In the genomic region with DNA sequence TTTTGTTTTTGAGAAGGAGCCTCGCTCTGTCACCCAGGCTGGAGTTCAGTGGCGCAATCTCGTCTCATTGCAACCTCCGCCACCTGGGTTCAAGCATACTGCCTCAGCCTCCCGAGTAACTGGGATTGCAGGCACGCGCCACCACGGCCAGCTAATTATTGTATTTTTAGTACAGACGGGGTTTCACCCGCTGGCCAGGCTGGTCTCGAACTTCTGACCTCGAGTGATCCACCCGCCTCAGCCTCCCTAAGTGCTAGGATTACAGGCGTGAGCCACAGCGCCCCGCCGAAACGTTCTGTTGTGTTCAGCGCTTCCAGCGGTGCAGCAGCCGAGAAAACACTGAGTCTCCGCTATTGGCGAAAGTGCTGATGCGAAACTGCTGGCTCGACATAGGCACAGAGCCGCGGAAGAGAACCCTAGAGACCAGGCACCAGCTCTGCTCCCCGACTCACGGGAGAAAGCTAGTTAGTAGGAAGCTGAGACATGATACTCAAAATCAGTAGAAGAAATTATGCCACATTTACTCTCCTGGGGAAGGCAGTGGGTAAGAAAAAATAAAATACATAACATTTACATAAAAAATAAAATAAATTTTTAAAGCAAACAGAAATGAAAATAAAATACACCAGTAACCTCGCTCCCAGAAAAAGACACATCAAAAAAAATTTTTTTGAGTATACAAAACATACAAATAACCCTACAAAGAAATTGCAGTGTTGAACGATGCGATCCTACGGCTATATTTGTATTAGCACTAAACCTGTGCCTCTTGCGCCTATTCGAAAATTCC, we compare ENCODE assay signal across 1 cellular context.
TF ChIP-seq lines count a peak whose summit lies in the region.

No MANE protein-coding gene starts in this region.

TF ChIP-seq in HepG2, 621 proteins besides CTCF, POLR2A, EP300 and RAD21 (continued from another document and continues in another):
- TF ChIP-seq, protein P1, sequence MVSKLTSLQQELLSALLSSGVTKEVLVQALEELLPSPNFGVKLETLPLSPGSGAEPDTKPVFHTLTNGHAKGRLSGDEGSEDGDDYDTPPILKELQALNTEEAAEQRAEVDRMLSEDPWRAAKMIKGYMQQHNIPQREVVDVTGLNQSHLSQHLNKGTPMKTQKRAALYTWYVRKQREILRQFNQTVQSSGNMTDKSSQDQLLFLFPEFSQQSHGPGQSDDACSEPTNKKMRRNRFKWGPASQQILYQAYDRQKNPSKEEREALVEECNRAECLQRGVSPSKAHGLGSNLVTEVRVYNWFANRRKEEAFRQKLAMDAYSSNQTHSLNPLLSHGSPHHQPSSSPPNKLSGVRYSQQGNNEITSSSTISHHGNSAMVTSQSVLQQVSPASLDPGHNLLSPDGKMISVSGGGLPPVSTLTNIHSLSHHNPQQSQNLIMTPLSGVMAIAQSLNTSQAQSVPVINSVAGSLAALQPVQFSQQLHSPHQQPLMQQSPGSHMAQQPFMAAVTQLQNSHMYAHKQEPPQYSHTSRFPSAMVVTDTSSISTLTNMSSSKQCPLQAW (CRISPR knock-in tag; IDR thresholded peaks at IDR 0.05), result peak; percentile 84
- TF ChIP-seq, protein P2, sequence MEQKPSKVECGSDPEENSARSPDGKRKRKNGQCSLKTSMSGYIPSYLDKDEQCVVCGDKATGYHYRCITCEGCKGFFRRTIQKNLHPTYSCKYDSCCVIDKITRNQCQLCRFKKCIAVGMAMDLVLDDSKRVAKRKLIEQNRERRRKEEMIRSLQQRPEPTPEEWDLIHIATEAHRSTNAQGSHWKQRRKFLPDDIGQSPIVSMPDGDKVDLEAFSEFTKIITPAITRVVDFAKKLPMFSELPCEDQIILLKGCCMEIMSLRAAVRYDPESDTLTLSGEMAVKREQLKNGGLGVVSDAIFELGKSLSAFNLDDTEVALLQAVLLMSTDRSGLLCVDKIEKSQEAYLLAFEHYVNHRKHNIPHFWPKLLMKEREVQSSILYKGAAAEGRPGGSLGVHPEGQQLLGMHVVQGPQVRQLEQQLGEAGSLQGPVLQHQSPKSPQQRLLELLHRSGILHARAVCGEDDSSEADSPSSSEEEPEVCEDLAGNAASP (CRISPR knock-in tag; IDR thresholded peaks at IDR 0.05; ENCODE audit: borderline replicate concordance), result peak; percentile 51; the same call in 1 of the 2 replicates
- no peak for TF ChIP-seq EEA1 (CRISPR knock-in tag; IDR thresholded peaks at IDR 0.05; ENCODE audit: borderline replicate concordance)
- TF ChIP-seq ZBTB43 (CRISPR knock-in tag; conservative IDR thresholded peaks at IDR 0.05), result 0 out of 2 replicates have a peak, but pooled peaks have one; percentile 68
- no peak for TF ChIP-seq ZNF225 (CRISPR knock-in tag; IDR thresholded peaks at IDR 0.05)
- TF ChIP-seq NR2F6 (IDR thresholded peaks at IDR 0.05), result no peak
- peak; percentile 41; the same call in 1 of the 2 replicates for TF ChIP-seq NR2F6 (CRISPR knock-in tag; IDR thresholded peaks at IDR 0.05)
- 0 out of 2 replicates have a peak, but pooled peaks have one; percentile 23 for TF ChIP-seq TIGD3 (CRISPR knock-in tag; IDR thresholded peaks at IDR 0.05; ENCODE audit: borderline replicate concordance)
- peak; percentile 49; the same call in 1 of the 2 replicates for TF ChIP-seq ESRRA (CRISPR knock-in tag; IDR thresholded peaks at IDR 0.05; ENCODE audit: low read depth)
- TF ChIP-seq FOSL2 (CRISPR knock-in tag; IDR thresholded peaks at IDR 0.05), result peak; percentile 63
- 0 out of 2 replicates have a peak, but pooled peaks have one; percentile 25 for TF ChIP-seq ZNF224 (CRISPR knock-in tag; IDR thresholded peaks at IDR 0.05)
- TF ChIP-seq SALL1 (CRISPR knock-in tag; IDR thresholded peaks at IDR 0.05), result peak; percentile 90
- TF ChIP-seq CEBPG (CRISPR knock-in tag; IDR thresholded peaks at IDR 0.05), result peak; percentile 54
- TF ChIP-seq ZNF841 (CRISPR knock-in tag; IDR thresholded peaks at IDR 0.05; ENCODE audit: borderline replicate concordance), result no peak
- TF ChIP-seq, protein P3, sequence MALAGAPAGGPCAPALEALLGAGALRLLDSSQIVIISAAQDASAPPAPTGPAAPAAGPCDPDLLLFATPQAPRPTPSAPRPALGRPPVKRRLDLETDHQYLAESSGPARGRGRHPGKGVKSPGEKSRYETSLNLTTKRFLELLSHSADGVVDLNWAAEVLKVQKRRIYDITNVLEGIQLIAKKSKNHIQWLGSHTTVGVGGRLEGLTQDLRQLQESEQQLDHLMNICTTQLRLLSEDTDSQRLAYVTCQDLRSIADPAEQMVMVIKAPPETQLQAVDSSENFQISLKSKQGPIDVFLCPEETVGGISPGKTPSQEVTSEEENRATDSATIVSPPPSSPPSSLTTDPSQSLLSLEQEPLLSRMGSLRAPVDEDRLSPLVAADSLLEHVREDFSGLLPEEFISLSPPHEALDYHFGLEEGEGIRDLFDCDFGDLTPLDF (CRISPR knock-in tag; IDR thresholded peaks at IDR 0.05), result peak; percentile 51; the same call in 1 of the 2 replicates
- peak; percentile 40; the same call in 1 of the 2 replicates for TF ChIP-seq ZNF749 (CRISPR knock-in tag; IDR thresholded peaks at IDR 0.05; ENCODE audit: borderline replicate concordance)
- TF ChIP-seq, protein P4, sequence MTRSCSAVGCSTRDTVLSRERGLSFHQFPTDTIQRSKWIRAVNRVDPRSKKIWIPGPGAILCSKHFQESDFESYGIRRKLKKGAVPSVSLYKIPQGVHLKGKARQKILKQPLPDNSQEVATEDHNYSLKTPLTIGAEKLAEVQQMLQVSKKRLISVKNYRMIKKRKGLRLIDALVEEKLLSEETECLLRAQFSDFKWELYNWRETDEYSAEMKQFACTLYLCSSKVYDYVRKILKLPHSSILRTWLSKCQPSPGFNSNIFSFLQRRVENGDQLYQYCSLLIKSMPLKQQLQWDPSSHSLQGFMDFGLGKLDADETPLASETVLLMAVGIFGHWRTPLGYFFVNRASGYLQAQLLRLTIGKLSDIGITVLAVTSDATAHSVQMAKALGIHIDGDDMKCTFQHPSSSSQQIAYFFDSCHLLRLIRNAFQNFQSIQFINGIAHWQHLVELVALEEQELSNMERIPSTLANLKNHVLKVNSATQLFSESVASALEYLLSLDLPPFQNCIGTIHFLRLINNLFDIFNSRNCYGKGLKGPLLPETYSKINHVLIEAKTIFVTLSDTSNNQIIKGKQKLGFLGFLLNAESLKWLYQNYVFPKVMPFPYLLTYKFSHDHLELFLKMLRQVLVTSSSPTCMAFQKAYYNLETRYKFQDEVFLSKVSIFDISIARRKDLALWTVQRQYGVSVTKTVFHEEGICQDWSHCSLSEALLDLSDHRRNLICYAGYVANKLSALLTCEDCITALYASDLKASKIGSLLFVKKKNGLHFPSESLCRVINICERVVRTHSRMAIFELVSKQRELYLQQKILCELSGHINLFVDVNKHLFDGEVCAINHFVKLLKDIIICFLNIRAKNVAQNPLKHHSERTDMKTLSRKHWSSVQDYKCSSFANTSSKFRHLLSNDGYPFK (CRISPR knock-in tag; IDR thresholded peaks at IDR 0.05; ENCODE audit: borderline replicate concordance), result peak; percentile 45; the same call in 1 of the 2 replicates
- TF ChIP-seq PPARG (CRISPR knock-in tag; conservative IDR thresholded peaks at IDR 0.05), result peak; percentile 32; the same call in 1 of the 2 replicates
- peak; percentile 65; the same call in 1 of the 2 replicates for TF ChIP-seq MYC (CRISPR knock-in tag; IDR thresholded peaks at IDR 0.05; ENCODE audit: borderline replicate concordance)
- no peak for TF ChIP-seq SETDB1 (CRISPR knock-in tag; IDR thresholded peaks at IDR 0.05; ENCODE audit: borderline replicate concordance)
- peak; percentile 37; the same call in 1 of the 2 replicates for TF ChIP-seq CREM (IDR thresholded peaks at IDR 0.05)
- TF ChIP-seq CREM (CRISPR knock-in tag; IDR thresholded peaks at IDR 0.05), result no peak
- TF ChIP-seq NBN (conservative IDR thresholded peaks at IDR 0.05), result no peak
- TF ChIP-seq ZNF766 (CRISPR knock-in tag; IDR thresholded peaks at IDR 0.05; ENCODE audit: borderline replicate concordance), result no peak
- TF ChIP-seq, protein P5, sequence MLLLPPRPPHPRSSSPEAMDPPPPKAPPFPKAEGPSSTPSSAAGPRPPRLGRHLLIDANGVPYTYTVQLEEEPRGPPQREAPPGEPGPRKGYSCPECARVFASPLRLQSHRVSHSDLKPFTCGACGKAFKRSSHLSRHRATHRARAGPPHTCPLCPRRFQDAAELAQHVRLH (CRISPR knock-in tag; IDR thresholded peaks at IDR 0.05; ENCODE audit: borderline replicate concordance, low read depth), result 0 out of 2 replicates have a peak, but pooled peaks have one; percentile 80
- peak; percentile 66; the same call in 1 of the 2 replicates for TF ChIP-seq HIVEP1 (CRISPR knock-in tag; IDR thresholded peaks at IDR 0.05)
- TF ChIP-seq SOX5 (CRISPR knock-in tag; IDR thresholded peaks at IDR 0.05; ENCODE audit: borderline replicate concordance), result peak; percentile 44; the same call in 1 of the 2 replicates
- 0 out of 2 replicates have a peak, but pooled peaks have one; percentile 21 for TF ChIP-seq ZNF644 (CRISPR knock-in tag; IDR thresholded peaks at IDR 0.05; ENCODE audit: low read depth)
- TF ChIP-seq NR2C2 (CRISPR knock-in tag; IDR thresholded peaks at IDR 0.05; ENCODE audit: borderline replicate concordance), result peak; percentile 69
- peak; percentile 83 for TF ChIP-seq PHF21A (CRISPR knock-in tag; IDR thresholded peaks at IDR 0.05)
- TF ChIP-seq, protein P6, sequence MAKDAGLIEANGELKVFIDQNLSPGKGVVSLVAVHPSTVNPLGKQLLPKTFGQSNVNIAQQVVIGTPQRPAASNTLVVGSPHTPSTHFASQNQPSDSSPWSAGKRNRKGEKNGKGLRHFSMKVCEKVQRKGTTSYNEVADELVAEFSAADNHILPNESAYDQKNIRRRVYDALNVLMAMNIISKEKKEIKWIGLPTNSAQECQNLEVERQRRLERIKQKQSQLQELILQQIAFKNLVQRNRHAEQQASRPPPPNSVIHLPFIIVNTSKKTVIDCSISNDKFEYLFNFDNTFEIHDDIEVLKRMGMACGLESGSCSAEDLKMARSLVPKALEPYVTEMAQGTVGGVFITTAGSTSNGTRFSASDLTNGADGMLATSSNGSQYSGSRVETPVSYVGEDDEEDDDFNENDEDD (CRISPR knock-in tag; IDR thresholded peaks at IDR 0.05; ENCODE audit: borderline replicate concordance), result peak; percentile 45; the same call in 1 of the 2 replicates
- no peak for TF ChIP-seq DDIT3 (CRISPR knock-in tag; IDR thresholded peaks at IDR 0.05)
- peak; percentile 55 for TF ChIP-seq ZNF430 (CRISPR knock-in tag; IDR thresholded peaks at IDR 0.05)
- peak; percentile 37; the same call in 1 of the 2 replicates for TF ChIP-seq NCOR1 (IDR thresholded peaks at IDR 0.05; ENCODE audit: borderline replicate concordance, low read length)
- 0 out of 2 replicates have a peak, but pooled peaks have one; percentile 45 for TF ChIP-seq HMG20A (CRISPR knock-in tag; IDR thresholded peaks at IDR 0.05; ENCODE audit: borderline replicate concordance)
- 0 out of 2 replicates have a peak, but pooled peaks have one; percentile 41 for TF ChIP-seq PAWR (CRISPR knock-in tag; IDR thresholded peaks at IDR 0.05; ENCODE audit: borderline replicate concordance)
- TF ChIP-seq HDAC1 (CRISPR knock-in tag; IDR thresholded peaks at IDR 0.05), result peak; percentile 70; the same call in 1 of the 2 replicates
- TF ChIP-seq PRMT3 (CRISPR knock-in tag; IDR thresholded peaks at IDR 0.05; ENCODE audit: borderline replicate concordance, low read depth), result no peak
- no peak for TF ChIP-seq ZNF124 (CRISPR knock-in tag; IDR thresholded peaks at IDR 0.05)
- peak; percentile 93 for TF ChIP-seq ZNF788 (CRISPR knock-in tag; IDR thresholded peaks at IDR 0.05; ENCODE audit: borderline replicate concordance)
- peak; percentile 87 for TF ChIP-seq ZMYM4 (CRISPR knock-in tag; IDR thresholded peaks at IDR 0.05)
- TF ChIP-seq, protein P7, sequence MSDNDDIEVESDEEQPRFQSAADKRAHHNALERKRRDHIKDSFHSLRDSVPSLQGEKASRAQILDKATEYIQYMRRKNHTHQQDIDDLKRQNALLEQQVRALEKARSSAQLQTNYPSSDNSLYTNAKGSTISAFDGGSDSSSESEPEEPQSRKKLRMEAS (IDR thresholded peaks at IDR 0.05), result peak; percentile 81
- no peak for TF ChIP-seq ETV6 (CRISPR knock-in tag; conservative IDR thresholded peaks at IDR 0.05)
- TF ChIP-seq ZFP36 (IDR thresholded peaks at IDR 0.05; ENCODE audit: borderline replicate concordance, low read depth, low read length, partially characterized antibody), result no peak
- TF ChIP-seq, protein P8, sequence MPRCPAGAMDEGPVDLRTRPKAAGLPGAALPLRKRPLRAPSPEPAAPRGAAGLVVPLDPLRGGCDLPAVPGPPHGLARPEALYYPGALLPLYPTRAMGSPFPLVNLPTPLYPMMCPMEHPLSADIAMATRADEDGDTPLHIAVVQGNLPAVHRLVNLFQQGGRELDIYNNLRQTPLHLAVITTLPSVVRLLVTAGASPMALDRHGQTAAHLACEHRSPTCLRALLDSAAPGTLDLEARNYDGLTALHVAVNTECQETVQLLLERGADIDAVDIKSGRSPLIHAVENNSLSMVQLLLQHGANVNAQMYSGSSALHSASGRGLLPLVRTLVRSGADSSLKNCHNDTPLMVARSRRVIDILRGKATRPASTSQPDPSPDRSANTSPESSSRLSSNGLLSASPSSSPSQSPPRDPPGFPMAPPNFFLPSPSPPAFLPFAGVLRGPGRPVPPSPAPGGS (CRISPR knock-in tag; IDR thresholded peaks at IDR 0.05), result 0 out of 2 replicates have a peak, but pooled peaks have one; percentile 50
- TF ChIP-seq MXI1 (IDR thresholded peaks at IDR 0.05; ENCODE audit: borderline replicate concordance, low read depth, low read length), result peak; percentile 24; the same call in 1 of the 3 replicates
- peak; percentile 74 for TF ChIP-seq POLR2G (IDR thresholded peaks at IDR 0.05; ENCODE audit: low read depth, low read length)
- no peak for TF ChIP-seq NPAS2 (CRISPR knock-in tag; IDR thresholded peaks at IDR 0.05; ENCODE audit: borderline replicate concordance)
- TF ChIP-seq ZNF235 (CRISPR knock-in tag; IDR thresholded peaks at IDR 0.05; ENCODE audit: borderline replicate concordance), result no peak
- TF ChIP-seq U2AF1 (optimal IDR thresholded peaks at IDR 0.05; ENCODE audit: low read depth, low read length), result peak; percentile 89
- TF ChIP-seq ZNF335 (CRISPR knock-in tag; IDR thresholded peaks at IDR 0.05), result peak; percentile 36; the same call in 1 of the 2 replicates
